ENCODE assay signal across 28 cellular contexts in the genomic region with DNA sequence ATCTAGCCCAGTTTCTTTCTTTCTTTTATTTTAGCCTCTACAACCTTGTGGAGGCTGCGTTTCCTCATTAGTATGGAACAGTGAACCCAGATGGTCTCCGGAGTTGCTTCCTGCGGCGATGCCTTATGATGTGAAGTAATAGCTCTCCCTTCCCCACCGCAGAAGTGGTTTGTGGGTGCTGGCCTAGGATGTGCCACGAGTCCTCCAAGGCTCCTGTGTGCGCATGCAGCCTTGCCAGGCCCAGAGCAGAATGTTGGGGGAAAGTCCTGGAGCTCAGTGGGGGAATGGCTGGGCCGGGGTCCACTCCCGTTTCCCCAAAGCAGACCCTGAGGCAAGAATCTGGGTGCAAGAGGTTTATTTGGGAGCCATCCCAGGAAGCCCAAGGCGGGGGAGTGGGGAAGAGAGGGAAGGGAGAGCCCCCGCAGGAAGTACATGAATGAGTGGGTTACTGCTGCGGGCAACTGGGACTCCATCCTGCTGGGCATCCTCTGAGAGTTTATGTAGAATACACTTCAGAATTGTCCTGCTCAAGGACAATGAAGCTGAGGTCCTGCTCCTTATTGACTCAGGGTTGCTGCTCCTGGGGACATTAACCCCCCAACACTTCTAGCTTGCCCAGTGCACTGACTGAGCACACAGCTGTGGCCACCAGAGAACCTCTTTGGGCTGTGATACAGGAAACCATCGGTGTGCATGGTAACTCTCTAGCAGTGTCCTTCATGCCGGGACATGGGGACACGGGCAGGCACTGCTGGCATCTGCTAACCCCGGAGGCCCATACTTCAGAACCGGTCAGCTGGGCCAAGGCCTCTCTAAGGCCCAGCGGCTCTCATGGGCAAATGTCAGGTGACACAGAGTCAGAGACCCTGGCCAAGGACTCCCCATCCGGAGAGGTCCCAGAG. TPM values are rescaled to one million over a fixed set of nuclear protein-coding genes. Genes with fewer than 3 reads are reported as not detected.
DNase-seq lines count a peak whose midpoint lies in the region; ATAC-seq, FAIRE-seq and TF ChIP-seq lines count a peak whose summit lies in the region.
"Had no signal": no experiment of that assay in that cellular context is flagged by ENCODE, and none has a peak within 500 bp of the region (broad histone marks: within the 10 kb centered on the region; RNA-seq: fewer than 3 reads in every experiment).

No MANE protein-coding gene starts in this region.

- H3K4ac ChIP-seq in IMR-90 (ENCODE audit: low read depth, low read length): no peak overlapping the region

- H3K14ac ChIP-seq in IMR-90 (replicated peaks; ENCODE audit: low read depth, low read length): no peak overlapping the region

- no TSS peak for BruUV-seq in IMR-90 (replicated peaks; lab: Mats Ljungman, UMichigan)
- no TSS peak for BruUV-seq in PC-3 (replicated peaks; lab: Mats Ljungman, UMichigan)

- H3K23ac ChIP-seq in IMR-90 (ENCODE audit: low read depth, low read length): no peak overlapping the region

- H3K9me3 ChIP-seq in BLaER1: no peaks in the 10 kb centered on the region
- no peaks in the 10 kb centered on the region for H3K9me3 ChIP-seq in IMR-90 (ENCODE audit: control insufficient read depth, insufficient read depth, low read length)
- H3K9me3 ChIP-seq in PC-3 (ENCODE audit: low read length): no peaks in the 10 kb centered on the region
- no peaks in the 10 kb centered on the region for H3K9me3 ChIP-seq in kidney (ENCODE audit: control insufficient read depth in 1 of 2, low read length in 2 of 2)
- H3K9me3 ChIP-seq: ascending aorta, right atrium auricular region, suprapubic skin had no signal

- peaks cover 16% of the 10 kb centered on the region; the same call in 1 of the 2 replicates for H3K36me3 ChIP-seq in BLaER1
- no peaks in the 10 kb centered on the region for H3K36me3 ChIP-seq in IMR-90 (ENCODE audit: control insufficient read depth, insufficient read depth, low read length)
- H3K36me3 ChIP-seq in PC-3 (ENCODE audit: low read depth, low read length): no peaks in the 10 kb centered on the region
- no peaks in the 10 kb centered on the region for H3K36me3 ChIP-seq in kidney (ENCODE audit: control insufficient read depth in 1 of 2, insufficient read depth in 2 of 2, low read length in 2 of 2)
- H3K36me3 ChIP-seq: ascending aorta, right atrium auricular region, suprapubic skin had no signal

- H3K27ac Mint-ChIP-seq in endothelial cell (ENCODE audit: unreplicated experiment): no peak overlapping the region
- H3K27ac Mint-ChIP-seq: activated CD4-positive, alpha-beta memory T cell treated with anti-CD3 and anti-CD28 coated beads, Interleukin-2, amount 10 ng/mL, durations not matched to agents 7 days and 5 days; activated T-cell treated with anti-CD3 and anti-CD28 coated beads, Interleukin-2, amount 50 U/mL, for 24 hours had no signal

- H2BK20ac ChIP-seq in IMR-90 (ENCODE audit: low read depth, low read length): no peak overlapping the region

- H3K4me1 ChIP-seq in BLaER1 (peaks cover 57% of the 10 kb centered on the region), IMR-90 (ENCODE audit: control insufficient read depth, insufficient read depth, low read length) (peaks cover 3% of the 10 kb centered on the region; the same call in 1 of the 2 replicates), PC-3 (ENCODE audit: insufficient read depth, low read length) (no peaks in the 10 kb centered on the region), kidney (ENCODE audit: control insufficient read depth in 1 of 2, insufficient read depth in 1 of 2, low read depth in 1 of 2, low read length in 2 of 2) (peaks cover 10 to 17% of the 10 kb centered on the region in 2 donors)

- H2AK5ac ChIP-seq in IMR-90 (ENCODE audit: low read depth, low read length): no peak overlapping the region

- peaks cover 12% of the 10 kb centered on the region for H3K27me3 Mint-ChIP-seq in endothelial cell (ENCODE audit: unreplicated experiment)
- H3K27me3 Mint-ChIP-seq: activated CD4-positive, alpha-beta memory T cell treated with anti-CD3 and anti-CD28 coated beads, Interleukin-2, amount 10 ng/mL, durations not matched to agents 7 days and 5 days; activated T-cell treated with anti-CD3 and anti-CD28 coated beads, Interleukin-2, amount 50 U/mL, for 24 hours; CD4-positive, alpha-beta memory T cell; central memory CD8-positive, alpha-beta T cell had no signal

- H3K56ac ChIP-seq in IMR-90 (ENCODE audit: extremely low read depth, insufficient read depth, low read length): no peak overlapping the region

- no peak for TF ChIP-seq RAD21 in IMR-90 (IDR thresholded peaks at IDR 0.05; ENCODE audit: low read length)

- H3K18ac ChIP-seq in IMR-90 (ENCODE audit: low read depth, low read length): no peak overlapping the region

- no peaks in the 10 kb centered on the region for H3K79me2 ChIP-seq in PC-3 (ENCODE audit: low read length)

- no peak overlapping the region for H4K91ac ChIP-seq in IMR-90 (ENCODE audit: insufficient read depth, low read depth, low read length)

- in situ Hi-C loops in IMR-90 (cut with MboI; ENCODE audit: low sequenced_read_pairs): no loop called here

- no peak overlapping the region for H2BK5ac ChIP-seq in IMR-90 (ENCODE audit: low read depth, low read length, poor library complexity, severe bottlenecking)

- WGBS in IMR-90 (ENCODE audit: extremely low coverage in 2 of 2, insufficient read length in 1 of 2), 2 experiments: 83% methylated on average over 11 of the region's 19 CpGs; no CpG with 5 or more reads in 1 of the 2 experiments

- intact Hi-C loops in IMR-90 (cut with micrococcal nuclease) (no loop called here), PC-3 (cut with micrococcal nuclease) (no loop called here), kidney (cut with DNase I) (no loop called here)

- no peak overlapping the region for H2AK9ac ChIP-seq in IMR-90 (replicated peaks; ENCODE audit: low read depth, low read length, poor library complexity)

- H4K5ac ChIP-seq in IMR-90 (ENCODE audit: low read depth, low read length): no peak overlapping the region

- peaks cover 0 to 5% of the 10 kb centered on the region in 2 experiments; a peak in 1 of 4 replicates for H3K79me1 ChIP-seq in IMR-90 (ENCODE audit: low read depth in 1 of 2, low read length in 2 of 2)

- ATAC-seq in IMR-90 (ENCODE audit: low read depth) (no peak), PC-3 (no peak), HG03457 (IDR thresholded peaks at IDR 0.05; ENCODE audit: unreplicated experiment) (no peak)

- CTCF ChIA-PET in IMR-90 (lab: Yijun Ruan, JAX): no interaction called here
- CTCF ChIA-PET in PC-3 (lab: Charles Lee): no interaction called here

- no peak overlapping the region for H2BK15ac ChIP-seq in IMR-90 (ENCODE audit: low read depth, low read length)

- no peak for TF ChIP-seq CTCF in IMR-90 (conservative IDR thresholded peaks at IDR 0.05; ENCODE audit: low read depth, low read length)
- TF ChIP-seq CTCF in PC-3 (conservative IDR thresholded peaks at IDR 0.05; ENCODE audit: low read depth, low read length): no peak
- TF ChIP-seq CTCF in kidney (IDR thresholded peaks at IDR 0.05; ENCODE audit: borderline replicate concordance, extremely low read depth, insufficient read depth): no peak
- TF ChIP-seq CTCF in endothelial cell (IDR thresholded peaks at IDR 0.05; ENCODE audit: unreplicated experiment): no peak

- POLR2A ChIA-PET in IMR-90 (lab: Charles Lee; ENCODE audit: unreplicated experiment): no interaction called here
- POLR2A ChIA-PET in PC-3 (lab: Charles Lee; ENCODE audit: unreplicated experiment): no interaction called here

- H2AFZ ChIP-seq in IMR-90 (replicated peaks; ENCODE audit: low read length, poor library complexity) (peak overlapping the region; percentile 29), PC-3 (ENCODE audit: low read length) (no peak overlapping the region)

- no peak overlapping the region for H3K4me3 ChIP-seq in BLaER1
- no peak overlapping the region for H3K4me3 ChIP-seq in IMR-90 (ENCODE audit: insufficient read depth, low read depth, low read length)
- no peak overlapping the region for H3K4me3 ChIP-seq in PC-3 (ENCODE audit: low read length)
- H3K4me3 ChIP-seq in kidney (ENCODE audit: low read length in 2 of 2): no peak overlapping the region
- H3K4me3 ChIP-seq: ascending aorta, right atrium auricular region, suprapubic skin had no signal

- no peak overlapping the region for H3K27ac ChIP-seq in BLaER1
- no peak overlapping the region for H3K27ac ChIP-seq in IMR-90 (ENCODE audit: insufficient read depth, low read length)
- H3K27ac ChIP-seq in PC-3 (ENCODE audit: low read length): no peak overlapping the region
- no peak overlapping the region for H3K27ac ChIP-seq in kidney (ENCODE audit: low read depth in 2 of 2, low read length in 2 of 2)
- H3K27ac ChIP-seq: ascending aorta, right atrium auricular region, suprapubic skin had no signal

- no peak for DNase-seq in IMR-90
- DNase-seq in SIG-M5 (lab: John Stamatoyannopoulos, UW): peak; percentile 88
- peak; percentile 15 for DNase-seq in fibroblast of peridontal ligament (ENCODE audit: extremely low read depth)
- DNase-seq in PC-3: no peak
- no peak for DNase-seq in kidney
- no peak for DNase-seq in endothelial cell (ENCODE audit: low spot score)
- DNase-seq: ACHN; activated CD4-positive, alpha-beta memory T cell treated with anti-CD3 and anti-CD28 coated beads, Interleukin-2, amount 10 ng/mL, durations not matched to agents 7 days and 5 days; activated naive CD4-positive, alpha-beta T cell treated with anti-CD3 and anti-CD28 coated beads, Interleukin-2, amount 50 U/mL, for 16 hours; activated T-cell treated with anti-CD3 and anti-CD28 coated beads, Interleukin-2, amount 50 U/mL, for 24 hours; CD4-positive, alpha-beta memory T cell; DMS79; effector memory CD4-positive, alpha-beta T cell; glutamatergic neuron; NCI-H146; NCI-H226; RPMI8226; stimulated activated CD4-positive, alpha-beta T cell treated with anti-CD3 and anti-CD28 coated beads, Interleukin-12 subunit alpha, Interleukin-12 subunit beta, amount 100 ng/mL, for 4 hours had no signal

- H3F3A ChIP-seq in PC-3 (ENCODE audit: low read length, unreplicated experiment): no peaks in the 10 kb centered on the region

- peaks cover 5% of the 10 kb centered on the region; the same call in 1 of the 2 replicates for H3K9me1 ChIP-seq in IMR-90 (ENCODE audit: insufficient read depth, low read length)

- no peak overlapping the region for H4K8ac ChIP-seq in IMR-90 (ENCODE audit: low read depth in 2 of 2, low read length in 2 of 2)

- peaks cover 23% of the 10 kb centered on the region for H3K4me1 Mint-ChIP-seq in endothelial cell (ENCODE audit: unreplicated experiment)

- H3K4me2 ChIP-seq in BLaER1 (peak overlapping the region; percentile 45), IMR-90 (ENCODE audit: low read depth, low read length) (no peak overlapping the region), PC-3 (ENCODE audit: low read length) (no peak overlapping the region)

- no peaks in the 10 kb centered on the region for H3K9me2 ChIP-seq in PC-3 (replicated peaks; ENCODE audit: low read length)

- dilution Hi-C loops in IMR-90 (cut with HindIII; ENCODE audit: low sequenced_read_pairs, unreplicated experiment): no loop called here

- peaks cover 4% of the 10 kb centered on the region for H3K36me3 Mint-ChIP-seq in endothelial cell (ENCODE audit: low read depth, unreplicated experiment)
- H3K36me3 Mint-ChIP-seq: CD4-positive, alpha-beta memory T cell had no signal

- H2BK120ac ChIP-seq in IMR-90 (ENCODE audit: low read depth, low read length): no peak overlapping the region

- no peak for FAIRE-seq in kidney (lab: Jason Lieb, UNC)

- H3K9ac ChIP-seq in BLaER1 (peak overlapping the region; percentile 50; the same call in 1 of the 2 replicates), IMR-90 (ENCODE audit: low read depth, low read length) (no peak overlapping the region), PC-3 (ENCODE audit: low read length) (no peak overlapping the region), kidney (ENCODE audit: low read length in 2 of 2) (no peak overlapping the region)

- H3K27me3 ChIP-seq in BLaER1 (peaks cover 7% of the 10 kb centered on the region; the same call in 1 of the 2 replicates), IMR-90 (ENCODE audit: control insufficient read depth, insufficient read depth, low read length) (no peaks in the 10 kb centered on the region; the same call in 1 of the 2 replicates), PC-3 (ENCODE audit: low read length) (no peaks in the 10 kb centered on the region)
- H3K27me3 ChIP-seq: ascending aorta, right atrium auricular region had no signal

- H3K9me3 Mint-ChIP-seq in endothelial cell (ENCODE audit: unreplicated experiment): no peaks in the 10 kb centered on the region
- H3K9me3 Mint-ChIP-seq: activated CD4-positive, alpha-beta memory T cell treated with anti-CD3 and anti-CD28 coated beads, Interleukin-2, amount 10 ng/mL, durations not matched to agents 7 days and 5 days; activated T-cell treated with anti-CD3 and anti-CD28 coated beads, Interleukin-2, amount 50 U/mL, for 24 hours; central memory CD8-positive, alpha-beta T cell had no signal

- H4K20me1 ChIP-seq in BLaER1 (no peaks in the 10 kb centered on the region), IMR-90 (ENCODE audit: insufficient read depth, low read length) (no peaks in the 10 kb centered on the region), PC-3 (ENCODE audit: low read length) (no peaks in the 10 kb centered on the region)

- no peak for TF ChIP-seq POLR2A in IMR-90 (IDR thresholded peaks at IDR 0.05; ENCODE audit: low read depth, low read length)

- H3K4me3 Mint-ChIP-seq in endothelial cell (ENCODE audit: unreplicated experiment): no peak overlapping the region
- H3K4me3 Mint-ChIP-seq: activated CD4-positive, alpha-beta memory T cell treated with anti-CD3 and anti-CD28 coated beads, Interleukin-2, amount 10 ng/mL, durations not matched to agents 7 days and 5 days; activated T-cell treated with anti-CD3 and anti-CD28 coated beads, Interleukin-2, amount 50 U/mL, for 24 hours; CD4-positive, alpha-beta memory T cell; central memory CD8-positive, alpha-beta T cell had no signal

RNA-seq across cellular contexts. Expression of gene HCRT, which starts 3.7 kb away (rescaled TPM):
- total RNA-seq in IMR-90 (2012; rRNA removed) (not detected in 2 replicates), PC-3 (2014; rRNA removed) (not detected in 2 replicates), kidney (not detected), endothelial cell (ENCODE audit: unreplicated experiment) (not detected)
- polyA plus RNA-seq in IMR-90 (2012; rRNA removed) (not detected in 2 replicates), kidney (ENCODE audit: insufficient read depth, low read depth, low replicate concordance) (not detected)
- not detected in 2 replicates for polyA plus RNA-seq in IMR-90 (2012; cell fraction: cytosol; rRNA removed)
- polyA plus RNA-seq in IMR-90 (2012; cell fraction: nucleus; rRNA removed; ENCODE audit: low replicate concordance): not detected in 2 replicates
- total RNA-seq: activated CD4-positive, alpha-beta memory T cell treated with anti-CD3 and anti-CD28 coated beads, Interleukin-2, amount 10 ng/mL, durations not matched to agents 7 days and 5 days; ascending aorta; CD4-positive, alpha-beta memory T cell; fibroblast of lung; lower leg skin; mucosa of gallbladder; omental fat pad; right atrium auricular region; suprapubic skin had no signal
- polyA plus RNA-seq: CD4-positive, alpha-beta memory T cell; fibroblast of lung had no signal

RNA-seq across cellular contexts. Expression of gene GHDC, which starts 5.3 kb away (rescaled TPM):
- total RNA-seq in IMR-90 (2012; rRNA removed) (4.4 and 8.1 TPM in 2 replicates), PC-3 (2014; rRNA removed) (not detected in 2 replicates), kidney (41.2 TPM), endothelial cell (ENCODE audit: unreplicated experiment) (7.2 TPM)
- polyA plus RNA-seq in IMR-90 (2012; rRNA removed) (5.2 and 6.1 TPM in 2 replicates), kidney (ENCODE audit: insufficient read depth, low read depth, low replicate concordance) (37.0 TPM)
- polyA plus RNA-seq in IMR-90 (2012; cell fraction: cytosol; rRNA removed): 6.2 and 10.2 TPM in 2 replicates
- polyA plus RNA-seq in IMR-90 (2012; cell fraction: nucleus; rRNA removed; ENCODE audit: low replicate concordance): 17.1 and 33.1 TPM in 2 replicates

RNA-seq across cellular contexts. Expression of gene KCNH4, which starts 8.1 kb away (rescaled TPM):
- total RNA-seq in IMR-90 (2012; rRNA removed) (not detected in 2 replicates), PC-3 (2014; rRNA removed) (not detected in 2 replicates), kidney (0.35 TPM), endothelial cell (ENCODE audit: unreplicated experiment) (0.08 TPM)
- polyA plus RNA-seq in IMR-90 (2012; rRNA removed) (0.03 and 0.06 TPM in 2 replicates), kidney (ENCODE audit: insufficient read depth, low read depth, low replicate concordance) (not detected)
- 0.02 and 0.05 TPM in 2 replicates for polyA plus RNA-seq in IMR-90 (2012; cell fraction: cytosol; rRNA removed)
- polyA plus RNA-seq in IMR-90 (2012; cell fraction: nucleus; rRNA removed; ENCODE audit: low replicate concordance): 0.09 and 0.11 TPM in 2 replicates
- total RNA-seq: ascending aorta, fibroblast of lung, lower leg skin, suprapubic skin had no signal
- polyA plus RNA-seq: CD4-positive, alpha-beta memory T cell had no signal

RNA-seq across cellular contexts. Expression of gene RAB5C, which starts 34.2 kb away (rescaled TPM):
- 112 and 126 TPM in 2 replicates for total RNA-seq in IMR-90 (2012; rRNA removed)
- polyA plus RNA-seq in IMR-90 (2012; rRNA removed): 277 and 312 TPM in 2 replicates
- polyA plus RNA-seq in IMR-90 (2012; cell fraction: cytosol; rRNA removed): 208 and 308 TPM in 2 replicates
- 135 and 149 TPM in 2 replicates for polyA plus RNA-seq in IMR-90 (2012; cell fraction: nucleus; rRNA removed; ENCODE audit: low replicate concordance)
- not detected in 2 replicates for total RNA-seq in PC-3 (2014; rRNA removed)
- total RNA-seq in kidney: 159 TPM
- 286 TPM for polyA plus RNA-seq in kidney (ENCODE audit: insufficient read depth, low read depth, low replicate concordance)
- total RNA-seq in endothelial cell (ENCODE audit: unreplicated experiment): 144 TPM

Comparison
In these comparisons a context has a peak if more than half of its experiments do, and no peak if none do; other contexts are left out.
1. DNase-seq: peak in SIG-M5 (single experiment) and fibroblast of peridontal ligament (single experiment); none in IMR-90 (single experiment), PC-3 (single experiment), kidney (single experiment) and endothelial cell (single experiment).